Comparison of ENCODE assay signal across 8 cellular contexts in the genomic region with DNA sequence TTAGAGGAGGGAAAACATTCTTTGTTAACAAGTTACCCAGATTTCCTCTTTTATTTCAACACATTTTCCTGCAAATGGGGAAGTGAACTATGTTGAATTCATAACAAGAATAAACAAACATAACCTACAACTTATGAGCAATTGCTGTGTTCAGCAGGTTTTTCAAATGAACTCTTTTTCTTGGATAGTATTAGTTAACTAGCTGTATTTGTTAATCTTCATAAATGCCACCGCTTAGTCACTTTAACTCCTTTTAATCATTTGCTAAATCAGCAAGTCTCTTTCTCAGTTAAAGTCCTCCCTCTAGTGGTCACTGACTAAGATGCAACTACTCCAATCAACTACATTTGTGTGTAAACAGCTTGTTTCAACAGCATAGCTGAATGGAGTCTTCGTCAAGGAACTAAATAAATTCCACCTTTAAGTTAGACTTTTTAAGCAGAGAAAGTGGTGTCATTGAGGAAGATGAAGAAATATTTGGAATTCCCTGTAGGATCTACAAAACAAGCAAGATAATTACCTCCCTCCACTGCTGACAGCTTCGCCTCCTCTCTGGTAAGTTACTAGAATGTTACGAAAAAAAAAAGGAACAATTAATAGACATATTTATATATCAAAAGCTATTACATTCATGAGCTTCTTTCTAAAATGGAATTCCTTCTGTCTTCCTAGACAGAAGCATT.
A peak's percentile ranks its signal among the peaks of the same experiment; 100 is the strongest.
DNase-seq lines count a peak whose midpoint lies in the region; ATAC-seq, FAIRE-seq and TF ChIP-seq lines count a peak whose summit lies in the region.

No MANE protein-coding gene starts in this region.

- no peak overlapping the region for H4K8ac ChIP-seq in H1 (ENCODE audit: extremely low read depth, insufficient read depth, low read length)

- H2BK20ac ChIP-seq in H1 (ENCODE audit: low read length): no peak overlapping the region

- no peak overlapping the region for H2AK5ac ChIP-seq in H1 (ENCODE audit: low read depth, low read length)

- H3K4me2 ChIP-seq in OCI-LY1 (ENCODE audit: low read length) (no peak overlapping the region), H1 (ENCODE audit: insufficient read depth in 1 of 2, low read depth in 2 of 2, low read length in 2 of 2) (no peak overlapping the region)

- ATAC-seq in GM21390 (IDR thresholded peaks at IDR 0.05; ENCODE audit: unreplicated experiment): peak; percentile 84
- ATAC-seq in HG03565 (IDR thresholded peaks at IDR 0.05; ENCODE audit: unreplicated experiment): peak; percentile 82

- no peak overlapping the region for H2BK12ac ChIP-seq in H1 (ENCODE audit: low read depth, low read length)

- H3K4ac ChIP-seq in H1 (replicated peaks; ENCODE audit: insufficient read length, low read depth, low read length): no peak overlapping the region

- no peak overlapping the region for H3K56ac ChIP-seq in H1 (replicated peaks; ENCODE audit: insufficient read length, low read depth, low read length)

- H3K14ac ChIP-seq in H1 (ENCODE audit: insufficient read length): no peak overlapping the region

- WGBS in H1 (ENCODE audit: extremely low coverage in 1 of 2, insufficient coverage in 1 of 2, insufficient read length in 1 of 2, insufficient replicate concordance in 2 of 2, low coverage in 1 of 2, low lambda C conversion rate in 2 of 2, missing lambda C conversion rate in 1 of 2), 2 experiments: 65% methylated on average over 4 of the region's 4 CpGs; no CpG with 5 or more reads in 1 of the 2 experiments

- POLR2A ChIA-PET in H1 (lab: Charles Lee; ENCODE audit: partially characterized antibody): interaction anchor here (0.6 kb wide), 1 partner anchor 373 kb away, joined by 3 read pairs; no protein-coding TSS in a partner anchor
- POLR2A ChIA-PET in activated CD4-positive, alpha-beta memory T cell treated with anti-CD3 and anti-CD28 coated beads, Interleukin-2, amount 10 ng/mL, durations not matched to agents 7 days and 5 days (lab: Charles Lee): no interaction called here

- H4K20me1 ChIP-seq in OCI-LY1 (ENCODE audit: insufficient read depth, low read length) (no peaks in the 10 kb centered on the region), H1 (replicated peaks in 1 of 2; ENCODE audit: control insufficient read depth in 1 of 2, insufficient read depth in 2 of 2, low read length in 2 of 2) (no peaks in the 10 kb centered on the region)

- no peak overlapping the region for H2BK15ac ChIP-seq in H1 (ENCODE audit: low read length)

- H3K4me1 ChIP-seq in OCI-LY1 (ENCODE audit: insufficient read depth, low read length, severe bottlenecking) (no peaks in the 10 kb centered on the region), H1 (replicated peaks in 1 of 4; ENCODE audit: control insufficient read depth in 3 of 4, insufficient read depth in 4 of 4, low read length in 3 of 4) (peaks cover 0 to 10% (median 6%) of the 10 kb centered on the region in 4 experiments; a peak in 4 of 7 replicates)

- TF ChIP-seq RAD21 in H1 (IDR thresholded peaks at IDR 0.05 in 1 of 2, conservative IDR thresholded peaks at IDR 0.05 in 1 of 2; ENCODE audit: low read depth in 2 of 2, low read length in 2 of 2): peak; percentile 94 to 95

- no peak overlapping the region for H3K27ac ChIP-seq in OCI-LY1 (ENCODE audit: low read depth, low read length, poor library complexity, severe bottlenecking)
- no peak overlapping the region for H3K27ac ChIP-seq in H1 (ENCODE audit: low read depth, low read length)

- H3K4me3 Mint-ChIP-seq in mesothelial cell of epicardium: no peak overlapping the region
- H3K4me3 Mint-ChIP-seq in activated CD4-positive, alpha-beta memory T cell treated with anti-CD3 and anti-CD28 coated beads, Interleukin-2, amount 10 ng/mL, durations not matched to agents 7 days and 5 days: no peak overlapping the region

- no peaks in the 10 kb centered on the region for H3K23me2 ChIP-seq in H1 (ENCODE audit: low read depth, low read length)

- no peaks in the 10 kb centered on the region for H3K9me2 ChIP-seq in OCI-LY1 (ENCODE audit: low read depth, low read length)

- H3K4me3 ChIP-seq in OCI-LY1 (ENCODE audit: low read depth, low read length, poor library complexity, severe bottlenecking) (no peak overlapping the region), H1 (ENCODE audit: extremely low read depth in 1 of 4, insufficient read depth in 2 of 4, low read depth in 3 of 4, low read length in 4 of 4) (no peak overlapping the region)

- DNase-seq in H1 (ENCODE audit: low read depth in 1 of 2, low spot score in 2 of 2) (peak in 1 of 2 experiments; percentile 23), mesothelial cell of epicardium (ENCODE audit: low spot score in 2 of 2, unreplicated experiment in 2 of 2) (no peak)
- no peak for DNase-seq in activated CD4-positive, alpha-beta memory T cell treated with anti-CD3 and anti-CD28 coated beads, Interleukin-2, amount 10 ng/mL, durations not matched to agents 7 days and 5 days
- no peak for DNase-seq in central memory CD4-positive, alpha-beta T cell

- no peaks in the 10 kb centered on the region for H3K9me3 ChIP-seq in OCI-LY1 (ENCODE audit: low read length)
- H3K9me3 ChIP-seq in H1 (ENCODE audit: insufficient read depth in 2 of 2, low read depth in 1 of 2, low read length in 1 of 2): no peaks in the 10 kb centered on the region

- H3K23ac ChIP-seq in H1 (ENCODE audit: insufficient read length): no peak overlapping the region

- peak overlapping the region; percentile 44 for H3K27ac Mint-ChIP-seq in mesothelial cell of epicardium
- no peak overlapping the region for H3K27ac Mint-ChIP-seq in activated CD4-positive, alpha-beta memory T cell treated with anti-CD3 and anti-CD28 coated beads, Interleukin-2, amount 10 ng/mL, durations not matched to agents 7 days and 5 days

- H3K4me1 Mint-ChIP-seq in mesothelial cell of epicardium: peaks cover 45% of the 10 kb centered on the region
- no peaks in the 10 kb centered on the region for H3K4me1 Mint-ChIP-seq in activated CD4-positive, alpha-beta memory T cell treated with anti-CD3 and anti-CD28 coated beads, Interleukin-2, amount 10 ng/mL, durations not matched to agents 7 days and 5 days

- H3K79me2 ChIP-seq in OCI-LY1 (ENCODE audit: insufficient read depth, low read length) (no peaks in the 10 kb centered on the region), H1 (ENCODE audit: control insufficient read depth in 1 of 2, insufficient read depth in 2 of 2, low read length in 2 of 2) (no peaks in the 10 kb centered on the region)

- no peak overlapping the region for H3K9ac ChIP-seq in OCI-LY1 (ENCODE audit: low read length)
- H3K9ac ChIP-seq in H1 (replicated peaks in 1 of 4; ENCODE audit: extremely low read depth in 1 of 4, low read depth in 3 of 4, low read length in 3 of 4): no peak overlapping the region

- TF ChIP-seq EP300 in H1 (IDR thresholded peaks at IDR 0.05; ENCODE audit: borderline replicate concordance in 1 of 2, low read depth in 2 of 2, low read length in 2 of 2): no peak

- no peak overlapping the region for H2BK5ac ChIP-seq in H1 (ENCODE audit: low read depth, low read length)

- H3K9me3 Mint-ChIP-seq in mesothelial cell of epicardium: no peaks in the 10 kb centered on the region
- H3K9me3 Mint-ChIP-seq in activated CD4-positive, alpha-beta memory T cell treated with anti-CD3 and anti-CD28 coated beads, Interleukin-2, amount 10 ng/mL, durations not matched to agents 7 days and 5 days: no peaks in the 10 kb centered on the region

- no peak overlapping the region for H4K91ac ChIP-seq in H1 (replicated peaks; ENCODE audit: insufficient read length, low read length)

- H4K5ac ChIP-seq in H1 (ENCODE audit: insufficient read length, low read depth, low read length): peak overlapping the region; percentile 78

- no peaks in the 10 kb centered on the region for H3K27me3 Mint-ChIP-seq in mesothelial cell of epicardium (ENCODE audit: low read depth)
- no peaks in the 10 kb centered on the region for H3K27me3 Mint-ChIP-seq in activated CD4-positive, alpha-beta memory T cell treated with anti-CD3 and anti-CD28 coated beads, Interleukin-2, amount 10 ng/mL, durations not matched to agents 7 days and 5 days

- H3K27me3 ChIP-seq in OCI-LY1 (ENCODE audit: insufficient read depth, low read length) (no peaks in the 10 kb centered on the region), H1 (replicated peaks in 1 of 4; ENCODE audit: control insufficient read depth in 3 of 4, extremely low read depth in 1 of 4, insufficient read depth in 3 of 4, low read length in 3 of 4) (no peaks in the 10 kb centered on the region)

- H2AFZ ChIP-seq in OCI-LY1 (ENCODE audit: low read length) (no peak overlapping the region), H1 (ENCODE audit: low read length) (no peak overlapping the region)

- H3K36me3 ChIP-seq in OCI-LY1 (ENCODE audit: insufficient read depth, low read length) (no peaks in the 10 kb centered on the region), H1 (ENCODE audit: control insufficient read depth in 2 of 4, insufficient read depth in 4 of 4, low read length in 3 of 4) (no peaks in the 10 kb centered on the region; a peak in 1 of 8 replicates)

- peaks cover 12% of the 10 kb centered on the region for H3K36me3 Mint-ChIP-seq in mesothelial cell of epicardium
- no peaks in the 10 kb centered on the region for H3K36me3 Mint-ChIP-seq in activated CD4-positive, alpha-beta memory T cell treated with anti-CD3 and anti-CD28 coated beads, Interleukin-2, amount 10 ng/mL, durations not matched to agents 7 days and 5 days (ENCODE audit: low read depth)

- H2BK120ac ChIP-seq in H1 (replicated peaks; ENCODE audit: low read depth, low read length): no peak overlapping the region

- H3K79me1 ChIP-seq in H1 (ENCODE audit: low read depth, low read length): no peaks in the 10 kb centered on the region

- TF ChIP-seq CTCF in OCI-LY1 (IDR thresholded peaks at IDR 0.05; ENCODE audit: low read length) (peak; percentile 92), H1 (IDR thresholded peaks at IDR 0.05; ENCODE audit: control extremely low read depth in 1 of 3, insufficient read depth in 1 of 3, low read depth in 1 of 3, low read length in 3 of 3) (peak in 2 of 3 experiments; percentile 54 to 83; a peak in 2 of 4 replicates), mesothelial cell of epicardium (IDR thresholded peaks at IDR 0.05; ENCODE audit: unreplicated experiment) (peak; percentile 97)

- H3F3A ChIP-seq in OCI-LY1 (ENCODE audit: insufficient read depth, low read length): no peaks in the 10 kb centered on the region

- CTCF ChIA-PET in H1 (lab: Charles Lee; ENCODE audit: partially characterized antibody): interaction anchor here (0.6 to 4.1 kb wide), 36 partner anchors 10 to 927 kb away, joined by 3 to 30 read pairs (median 3); no protein-coding TSS in a partner anchor
- CTCF ChIA-PET in activated CD4-positive, alpha-beta memory T cell treated with anti-CD3 and anti-CD28 coated beads, Interleukin-2, amount 10 ng/mL, durations not matched to agents 7 days and 5 days (lab: Charles Lee): interaction anchor here (1.0 to 1.5 kb wide), 3 partner anchors 9 to 23 kb away, joined by 4 to 8 read pairs (median 4); no protein-coding TSS in a partner anchor

- FAIRE-seq in G401.6 (lab: Jason Lieb, UNC) (peak; percentile 63), H1 (lab: Jason Lieb, UNC) (peak; percentile 97)

- TF ChIP-seq POLR2A in H1 (IDR thresholded peaks at IDR 0.05; ENCODE audit: control extremely low read depth in 1 of 2, low read depth in 2 of 2, low read length in 2 of 2): no peak

- H3K18ac ChIP-seq in H1 (ENCODE audit: extremely low read depth, low read length): no peak overlapping the region
